26 cellular contexts compared by ENCODE assay signal in genomic region chr12:40204337-40204736, GRCh38.
"Had no signal": no experiment of that assay in that cellular context is flagged by ENCODE, and none has a peak within 500 bp of the region (broad histone marks: within the 10 kb centered on the region; RNA-seq: fewer than 3 reads in every experiment).

No MANE protein-coding gene starts in this region.

- H3K9me3 Mint-ChIP-seq: immature natural killer cell; mesothelial cell of epicardium; naive B cell; naive thymus-derived CD8-positive, alpha-beta T cell had no signal

- H3K27ac ChIP-seq: coronary artery, dorsolateral prefrontal cortex, esophagus muscularis mucosa, foreskin keratinocyte, gastroesophageal sphincter, heart left ventricle, hepatocyte, lower lobe of right lung had no signal

- H3K4me3 ChIP-seq: coronary artery, dorsolateral prefrontal cortex, esophagus muscularis mucosa, gastroesophageal sphincter, heart left ventricle, hepatocyte, lower lobe of right lung, mucosa of descending colon had no signal

- H3K9me3 ChIP-seq: esophagus muscularis mucosa, gastroesophageal sphincter, heart left ventricle, lower lobe of right lung, mucosa of descending colon had no signal

- H3K36me3 Mint-ChIP-seq: immature natural killer cell; mesothelial cell of epicardium; naive B cell; naive thymus-derived CD8-positive, alpha-beta T cell had no signal

- ATAC-seq: foreskin keratinocyte; gastroesophageal sphincter; heart left ventricle; left colon; left lobe of liver; left ventricle myocardium superior; lower lobe of right lung; mucosa of descending colon; naive thymus-derived CD8-positive, alpha-beta T cell had no signal

- H3K27me3 Mint-ChIP-seq: naive B cell had no signal

- H3K4me1 Mint-ChIP-seq: mesothelial cell of epicardium had no signal

- H3K4me1 ChIP-seq: esophagus muscularis mucosa, foreskin keratinocyte had no signal

- H3K36me3 ChIP-seq: esophagus muscularis mucosa, gastroesophageal sphincter, heart left ventricle, lower lobe of right lung had no signal

- H3K27me3 ChIP-seq: dorsolateral prefrontal cortex, esophagus muscularis mucosa, foreskin keratinocyte, gastroesophageal sphincter, heart left ventricle, hepatocyte had no signal

- H3K4me2 ChIP-seq: hepatocyte had no signal

- H2AFZ ChIP-seq: hepatocyte had no signal

- H3K79me2 ChIP-seq: hepatocyte had no signal

- DNase-seq: dermis blood vessel endothelial cell; dorsolateral prefrontal cortex; effector CD4-positive, alpha-beta T cell; effector memory CD4-positive, alpha-beta T cell; foreskin keratinocyte; heart left ventricle; hypothalamus; immature natural killer cell; islet precursor cell; kidney; kidney glomerular epithelial cell; left colon; left ventricle myocardium superior; lower lobe of right lung; mesenchymal stem cell; mucosa of descending colon; naive B cell; naive thymus-derived CD8-positive, alpha-beta T cell had no signal

- FAIRE-seq: endothelial cell of umbilical vein, frontal cortex had no signal

- H3K27ac Mint-ChIP-seq: immature natural killer cell; mesothelial cell of epicardium; naive B cell; naive thymus-derived CD8-positive, alpha-beta T cell had no signal

- H3K4me3 Mint-ChIP-seq: immature natural killer cell; mesothelial cell of epicardium; naive thymus-derived CD8-positive, alpha-beta T cell had no signal
